ENCODE assay signal across 8 cellular contexts in the genomic region with DNA sequence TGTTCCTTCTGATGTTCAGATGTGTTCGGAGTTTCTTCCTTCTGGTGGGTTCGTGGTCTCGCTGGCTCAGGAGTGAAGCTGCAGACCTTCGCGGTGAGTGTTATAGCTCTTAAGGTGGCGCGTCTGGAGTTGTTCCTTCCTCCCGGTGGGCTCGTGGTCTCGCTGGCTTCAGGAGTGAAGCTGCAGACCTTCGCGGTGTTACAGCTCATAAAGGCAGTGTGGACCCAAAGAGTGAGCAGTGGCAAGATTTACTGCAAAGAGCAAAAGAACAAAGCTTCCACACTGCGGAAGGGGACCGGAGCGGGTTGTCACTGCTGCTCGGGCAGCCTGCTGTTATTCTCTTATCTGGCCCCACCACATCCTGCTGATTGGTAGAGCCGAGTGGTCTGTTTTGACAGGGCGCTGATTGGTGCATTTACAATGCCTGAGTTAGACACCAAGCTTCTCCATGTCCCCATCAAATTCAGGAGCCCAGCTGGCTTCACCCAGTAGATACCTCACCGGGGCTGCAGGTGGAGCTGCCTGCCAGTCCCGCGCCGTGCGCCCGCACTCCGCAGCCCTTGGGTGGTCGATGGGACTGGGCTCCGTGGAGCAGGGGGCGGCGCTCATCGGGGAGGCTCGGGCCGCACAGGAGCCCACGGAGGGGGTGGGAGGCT.
DNase-seq lines count a peak whose midpoint lies in the region; ATAC-seq and TF ChIP-seq lines count a peak whose summit lies in the region.
"Not testable (repeated sequence)": the region's sequence is repeated elsewhere in the genome, so short reads cannot be mapped to it uniquely, and the experiment has no call there.

No MANE protein-coding gene starts in this region.

- CTCF ChIA-PET in CD4-positive, alpha-beta T cell (lab: Charles Lee); activated CD4-positive, alpha-beta memory T cell treated with anti-CD3 and anti-CD28 coated beads for 36 hours (lab: Charles Lee); activated naive CD4-positive, alpha-beta T cell treated with anti-CD3 and anti-CD28 coated beads, Interleukin-2, amount 10 ng/mL, durations not matched to agents 7 days and 5 days (lab: Charles Lee): not testable (repeated sequence)

- peak overlapping the region; percentile 74 for H3K4me3 Mint-ChIP-seq in CD4-positive, alpha-beta T cell
- peak overlapping the region; percentile 51 for H3K4me3 Mint-ChIP-seq in activated CD4-positive, alpha-beta memory T cell treated with anti-CD3 and anti-CD28 coated beads for 36 hours
- peak overlapping the region; percentile 53 for H3K4me3 Mint-ChIP-seq in activated naive CD4-positive, alpha-beta T cell treated with anti-CD3 and anti-CD28 coated beads, Interleukin-2, amount 10 ng/mL, durations not matched to agents 7 days and 5 days
- not testable (repeated sequence) for H3K4me3 Mint-ChIP-seq in endothelial cell (ENCODE audit: unreplicated experiment)

- not testable (repeated sequence) for H3K4ac ChIP-seq in trophoblast cell (ENCODE audit: low read depth, low read length)

- H3K4me1 ChIP-seq in left lung; trophoblast cell (ENCODE audit: control insufficient read depth in 1 of 2, insufficient read depth in 2 of 2, low read length in 2 of 2): not testable (repeated sequence)

- H3K27me3 Mint-ChIP-seq in CD4-positive, alpha-beta T cell; activated CD4-positive, alpha-beta memory T cell treated with anti-CD3 and anti-CD28 coated beads for 36 hours; activated naive CD4-positive, alpha-beta T cell treated with anti-CD3 and anti-CD28 coated beads, Interleukin-2, amount 10 ng/mL, durations not matched to agents 7 days and 5 days; endothelial cell (ENCODE audit: unreplicated experiment): not testable (repeated sequence)

- H3K79me1 ChIP-seq in trophoblast cell (ENCODE audit: low read length): not testable (repeated sequence)

- H3K79me2 ChIP-seq in trophoblast cell (ENCODE audit: control insufficient read depth, insufficient read depth, low read length, poor library complexity): not testable (repeated sequence)

- POLR2A ChIA-PET in CD4-positive, alpha-beta T cell (lab: Charles Lee); activated CD4-positive, alpha-beta memory T cell treated with anti-CD3 and anti-CD28 coated beads for 36 hours (lab: Charles Lee): not testable (repeated sequence)

- H4K8ac ChIP-seq in trophoblast cell (ENCODE audit: low read depth, low read length): not testable (repeated sequence)

- not testable (repeated sequence) for H4K12ac ChIP-seq in trophoblast cell (ENCODE audit: low read depth, low read length)

- H3K23ac ChIP-seq in trophoblast cell (ENCODE audit: low read length): not testable (repeated sequence)

- not testable (repeated sequence) for H3K9me3 Mint-ChIP-seq in CD4-positive, alpha-beta T cell; activated CD4-positive, alpha-beta memory T cell treated with anti-CD3 and anti-CD28 coated beads for 36 hours; activated naive CD4-positive, alpha-beta T cell treated with anti-CD3 and anti-CD28 coated beads, Interleukin-2, amount 10 ng/mL, durations not matched to agents 7 days and 5 days; endothelial cell (ENCODE audit: unreplicated experiment)

- TF ChIP-seq CTCF in CD4-positive, alpha-beta T cell (IDR thresholded peaks at IDR 0.05); endothelial cell (IDR thresholded peaks at IDR 0.05; ENCODE audit: unreplicated experiment); left lung (IDR thresholded peaks at IDR 0.05): not testable (repeated sequence)

- not testable (repeated sequence) for H3K27ac Mint-ChIP-seq in CD4-positive, alpha-beta T cell; activated CD4-positive, alpha-beta memory T cell treated with anti-CD3 and anti-CD28 coated beads for 36 hours; endothelial cell (ENCODE audit: unreplicated experiment)
- H3K27ac Mint-ChIP-seq in activated naive CD4-positive, alpha-beta T cell treated with anti-CD3 and anti-CD28 coated beads, Interleukin-2, amount 10 ng/mL, durations not matched to agents 7 days and 5 days: peak overlapping the region; percentile 67

- not testable (repeated sequence) for H2AK5ac ChIP-seq in trophoblast cell (ENCODE audit: low read length)

- H3K9ac ChIP-seq in trophoblast cell (ENCODE audit: low read length): not testable (repeated sequence)

- not testable (repeated sequence) for H2AFZ ChIP-seq in trophoblast cell (ENCODE audit: insufficient read depth, low read length, poor library complexity)

- not testable (repeated sequence) for H2BK12ac ChIP-seq in trophoblast cell (ENCODE audit: low read length)

- H2BK120ac ChIP-seq in trophoblast cell (ENCODE audit: insufficient read depth, low read length, poor library complexity): not testable (repeated sequence)

- no CpG with 5 or more reads among the region's 33 CpGs for WGBS in trophoblast cell (ENCODE audit: extremely low coverage, insufficient coverage, insufficient read length)

- not testable (repeated sequence) for H4K91ac ChIP-seq in trophoblast cell (ENCODE audit: low read depth, low read length)

- not testable (repeated sequence) for ATAC-seq in CD4-positive, alpha-beta T cell (ENCODE audit: poor library complexity)
- ATAC-seq in HG03139 (IDR thresholded peaks at IDR 0.05; ENCODE audit: unreplicated experiment) (peak; percentile 56), left lung (peak; percentile 35)

- H3K18ac ChIP-seq in trophoblast cell (ENCODE audit: low read length): not testable (repeated sequence)

- not testable (repeated sequence) for H3K14ac ChIP-seq in trophoblast cell (ENCODE audit: low read length)

- not testable (repeated sequence) for DNase-seq in CD4-positive, alpha-beta T cell; activated CD4-positive, alpha-beta memory T cell treated with anti-CD3 and anti-CD28 coated beads for 36 hours
- DNase-seq in NCI-H510A treated with DMSO at 0.1 percent for 48 hours (lab: John Stamatoyannopoulos, UW) (peak; percentile 3), endothelial cell (ENCODE audit: low spot score) (peak; percentile 12), left lung (peak in 1 of 2 donors; percentile 33), trophoblast cell (peak; percentile 5 to 35)
- DNase-seq in activated naive CD4-positive, alpha-beta T cell treated with anti-CD3 and anti-CD28 coated beads, Interleukin-2, amount 10 ng/mL, durations not matched to agents 7 days and 5 days: peak; percentile 20

- H3K9me3 ChIP-seq in CD4-positive, alpha-beta T cell (ENCODE audit: control insufficient read depth, low read length); left lung; trophoblast cell (ENCODE audit: insufficient read depth, low read depth, low read length): not testable (repeated sequence)

- not testable (repeated sequence) for H3K4me2 ChIP-seq in trophoblast cell (ENCODE audit: low read length)

- not testable (repeated sequence) for H3K36me3 Mint-ChIP-seq in CD4-positive, alpha-beta T cell (ENCODE audit: low read depth); activated CD4-positive, alpha-beta memory T cell treated with anti-CD3 and anti-CD28 coated beads for 36 hours; activated naive CD4-positive, alpha-beta T cell treated with anti-CD3 and anti-CD28 coated beads, Interleukin-2, amount 10 ng/mL, durations not matched to agents 7 days and 5 days; endothelial cell (ENCODE audit: low read depth, unreplicated experiment)

- H3K36me3 ChIP-seq in left lung; trophoblast cell (ENCODE audit: control insufficient read depth in 1 of 2, insufficient read depth in 2 of 2, low read length in 2 of 2): not testable (repeated sequence)

- not testable (repeated sequence) for H3K4me3 ChIP-seq in left lung; trophoblast cell (ENCODE audit: low read depth, low read length)

- not testable (repeated sequence) for H2BK5ac ChIP-seq in trophoblast cell (ENCODE audit: low read depth, low read length, poor library complexity)

- H3K27ac ChIP-seq in CD4-positive, alpha-beta T cell (ENCODE audit: low read depth, low read length); left lung; trophoblast cell (ENCODE audit: low read depth, low read length): not testable (repeated sequence)

- intact Hi-C loops in CD4-positive, alpha-beta T cell (cut with DNase I, micrococcal nuclease); activated CD4-positive, alpha-beta memory T cell treated with anti-CD3 and anti-CD28 coated beads for 36 hours (cut with micrococcal nuclease); left lung (cut with DNase I): not testable (repeated sequence)

- not testable (repeated sequence) for H3K4me1 Mint-ChIP-seq in CD4-positive, alpha-beta T cell (ENCODE audit: low read depth); activated CD4-positive, alpha-beta memory T cell treated with anti-CD3 and anti-CD28 coated beads for 36 hours (ENCODE audit: low read depth); activated naive CD4-positive, alpha-beta T cell treated with anti-CD3 and anti-CD28 coated beads, Interleukin-2, amount 10 ng/mL, durations not matched to agents 7 days and 5 days; endothelial cell (ENCODE audit: unreplicated experiment)

- H3K27me3 ChIP-seq in CD4-positive, alpha-beta T cell (ENCODE audit: control insufficient read depth, insufficient read depth, low read length); left lung; trophoblast cell (ENCODE audit: insufficient read depth, low read length): not testable (repeated sequence)
